1 cellular context compared by ENCODE assay signal in the genomic region with DNA sequence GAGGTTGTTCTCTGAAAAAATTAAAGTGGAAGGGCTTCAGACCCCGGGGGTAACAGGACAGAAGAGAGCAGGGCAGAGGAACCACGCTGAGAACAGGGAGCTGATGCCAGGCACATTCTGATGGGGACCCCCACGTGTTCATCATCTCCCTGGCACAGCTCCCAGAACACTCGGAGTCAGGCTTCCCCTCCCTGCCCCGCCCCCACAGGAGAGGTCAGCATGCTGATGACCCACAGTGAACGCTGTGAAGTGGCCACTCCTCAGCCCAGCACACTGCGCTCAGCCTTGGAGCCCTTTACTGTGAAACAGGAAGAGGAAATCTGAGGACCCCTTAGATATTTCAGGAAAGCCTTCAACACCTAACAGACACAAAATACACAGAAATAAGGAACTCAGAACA.
TF ChIP-seq lines count a peak whose summit lies in the region.

No MANE protein-coding gene starts in this region.

TF ChIP-seq in WTC11, 78 proteins besides CTCF, POLR2A, EP300 and RAD21 (continued from another document):
- TF ChIP-seq ZNF671 (CRISPR knock-in tag; IDR thresholded peaks at IDR 0.05) = no peak
- TF ChIP-seq GRHL2 (CRISPR knock-in tag; IDR thresholded peaks at IDR 0.05; ENCODE audit: insufficient replicate concordance, severe bottlenecking) = no peak
- TF ChIP-seq EMX1 (CRISPR knock-in tag; IDR thresholded peaks at IDR 0.05) = no peak
- TF ChIP-seq, protein P1, sequence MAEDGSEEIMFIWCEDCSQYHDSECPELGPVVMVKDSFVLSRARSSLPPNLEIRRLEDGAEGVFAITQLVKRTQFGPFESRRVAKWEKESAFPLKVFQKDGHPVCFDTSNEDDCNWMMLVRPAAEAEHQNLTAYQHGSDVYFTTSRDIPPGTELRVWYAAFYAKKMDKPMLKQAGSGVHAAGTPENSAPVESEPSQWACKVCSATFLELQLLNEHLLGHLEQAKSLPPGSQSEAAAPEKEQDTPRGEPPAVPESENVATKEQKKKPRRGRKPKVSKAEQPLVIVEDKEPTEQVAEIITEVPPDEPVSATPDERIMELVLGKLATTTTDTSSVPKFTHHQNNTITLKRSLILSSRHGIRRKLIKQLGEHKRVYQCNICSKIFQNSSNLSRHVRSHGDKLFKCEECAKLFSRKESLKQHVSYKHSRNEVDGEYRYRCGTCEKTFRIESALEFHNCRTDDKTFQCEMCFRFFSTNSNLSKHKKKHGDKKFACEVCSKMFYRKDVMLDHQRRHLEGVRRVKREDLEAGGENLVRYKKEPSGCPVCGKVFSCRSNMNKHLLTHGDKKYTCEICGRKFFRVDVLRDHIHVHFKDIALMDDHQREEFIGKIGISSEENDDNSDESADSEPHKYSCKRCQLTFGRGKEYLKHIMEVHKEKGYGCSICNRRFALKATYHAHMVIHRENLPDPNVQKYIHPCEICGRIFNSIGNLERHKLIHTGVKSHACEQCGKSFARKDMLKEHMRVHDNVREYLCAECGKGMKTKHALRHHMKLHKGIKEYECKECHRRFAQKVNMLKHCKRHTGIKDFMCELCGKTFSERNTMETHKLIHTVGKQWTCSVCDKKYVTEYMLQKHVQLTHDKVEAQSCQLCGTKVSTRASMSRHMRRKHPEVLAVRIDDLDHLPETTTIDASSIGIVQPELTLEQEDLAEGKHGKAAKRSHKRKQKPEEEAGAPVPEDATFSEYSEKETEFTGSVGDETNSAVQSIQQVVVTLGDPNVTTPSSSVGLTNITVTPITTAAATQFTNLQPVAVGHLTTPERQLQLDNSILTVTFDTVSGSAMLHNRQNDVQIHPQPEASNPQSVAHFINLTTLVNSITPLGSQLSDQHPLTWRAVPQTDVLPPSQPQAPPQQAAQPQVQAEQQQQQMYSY (CRISPR knock-in tag; IDR thresholded peaks at IDR 0.05) = no peak
